1 cellular context compared by ENCODE assay signal in genomic region chr17:77286391-77286640, GRCh38.
TF ChIP-seq lines count a peak whose summit lies in the region.

No MANE protein-coding gene starts in this region.

TF ChIP-seq in HepG2, 621 proteins besides CTCF, POLR2A, EP300 and RAD21 (continued from another document):
- TF ChIP-seq BORCS8-MEF2B (CRISPR knock-in tag; IDR thresholded peaks at IDR 0.05) (no peak), REXO4 (CRISPR knock-in tag; IDR thresholded peaks at IDR 0.05; ENCODE audit: borderline replicate concordance) (no peak), ZNF335 (CRISPR knock-in tag; IDR thresholded peaks at IDR 0.05) (no peak), MLXIP (CRISPR knock-in tag; IDR thresholded peaks at IDR 0.05; ENCODE audit: borderline replicate concordance) (0 out of 2 replicates have a peak, but pooled peaks have one; percentile 36), KDM3A (CRISPR knock-in tag; IDR thresholded peaks at IDR 0.05; ENCODE audit: low read depth) (no peak), TAF15 (IDR thresholded peaks at IDR 0.05; ENCODE audit: low read depth, low read length, poor library complexity, severe bottlenecking) (no peak), LCORL (IDR thresholded peaks at IDR 0.05) (no peak), LCORL (CRISPR knock-in tag; IDR thresholded peaks at IDR 0.05) (no peak), SSRP1 (CRISPR knock-in tag; IDR thresholded peaks at IDR 0.05) (no peak), PHF8 (CRISPR knock-in tag; IDR thresholded peaks at IDR 0.05) (no peak), ZNF607 (CRISPR knock-in tag; IDR thresholded peaks at IDR 0.05; ENCODE audit: borderline replicate concordance) (no peak), ZKSCAN8 (CRISPR knock-in tag; IDR thresholded peaks at IDR 0.05; ENCODE audit: borderline replicate concordance) (no peak), ZNF160 (CRISPR knock-in tag; IDR thresholded peaks at IDR 0.05) (peak; percentile 90; the same call in 1 of the 2 replicates), ZNF296 (CRISPR knock-in tag; conservative IDR thresholded peaks at IDR 0.05) (0 out of 2 replicates have a peak, but pooled peaks have one; percentile 86), ZC3H4 (CRISPR knock-in tag; IDR thresholded peaks at IDR 0.05; ENCODE audit: borderline replicate concordance) (no peak), ZNF281 (CRISPR knock-in tag; IDR thresholded peaks at IDR 0.05; ENCODE audit: borderline replicate concordance) (no peak), ZNF235 (CRISPR knock-in tag; IDR thresholded peaks at IDR 0.05; ENCODE audit: borderline replicate concordance) (no peak), SYNCRIP (IDR thresholded peaks at IDR 0.05; ENCODE audit: insufficient read depth, low read depth, low read length) (no peak), ZNF577 (CRISPR knock-in tag; IDR thresholded peaks at IDR 0.05; ENCODE audit: borderline replicate concordance, low read depth) (0 out of 2 replicates have a peak, but pooled peaks have one; percentile 79), ZNF788 (CRISPR knock-in tag; IDR thresholded peaks at IDR 0.05; ENCODE audit: borderline replicate concordance) (no peak), RCOR2 (CRISPR knock-in tag; IDR thresholded peaks at IDR 0.05) (no peak), ZBTB21 (CRISPR knock-in tag; IDR thresholded peaks at IDR 0.05) (no peak), CENPT (CRISPR knock-in tag; IDR thresholded peaks at IDR 0.05; ENCODE audit: low read depth) (0 out of 2 replicates have a peak, but pooled peaks have one; percentile 27), TCF7L2 (IDR thresholded peaks at IDR 0.05; ENCODE audit: low read depth, low read length) (no peak), ZNF451 (CRISPR knock-in tag; IDR thresholded peaks at IDR 0.05) (no peak)
- TF ChIP-seq, protein P1, sequence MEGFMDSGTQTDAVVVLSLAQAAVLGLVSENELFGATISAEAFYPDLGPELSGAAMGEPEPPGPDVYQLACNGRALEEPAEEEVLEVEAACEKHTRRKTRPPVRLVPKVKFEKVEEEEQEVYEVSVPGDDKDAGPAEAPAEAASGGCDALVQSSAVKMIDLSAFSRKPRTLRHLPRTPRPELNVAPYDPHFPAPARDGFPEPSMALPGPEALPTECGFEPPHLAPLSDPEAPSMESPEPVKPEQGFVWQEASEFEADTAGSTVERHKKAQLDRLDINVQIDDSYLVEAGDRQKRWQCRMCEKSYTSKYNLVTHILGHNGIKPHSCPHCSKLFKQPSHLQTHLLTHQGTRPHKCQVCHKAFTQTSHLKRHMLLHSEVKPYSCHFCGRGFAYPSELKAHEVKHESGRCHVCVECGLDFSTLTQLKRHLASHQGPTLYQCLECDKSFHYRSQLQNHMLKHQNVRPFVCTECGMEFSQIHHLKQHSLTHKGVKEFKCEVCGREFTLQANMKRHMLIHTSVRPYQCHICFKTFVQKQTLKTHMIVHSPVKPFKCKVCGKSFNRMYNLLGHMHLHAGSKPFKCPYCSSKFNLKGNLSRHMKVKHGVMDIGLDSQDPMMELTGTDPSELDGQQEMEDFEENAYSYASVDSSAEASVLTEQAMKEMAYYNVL (CRISPR knock-in tag; IDR thresholded peaks at IDR 0.05; ENCODE audit: borderline replicate concordance): no peak
- TF ChIP-seq, protein P2, sequence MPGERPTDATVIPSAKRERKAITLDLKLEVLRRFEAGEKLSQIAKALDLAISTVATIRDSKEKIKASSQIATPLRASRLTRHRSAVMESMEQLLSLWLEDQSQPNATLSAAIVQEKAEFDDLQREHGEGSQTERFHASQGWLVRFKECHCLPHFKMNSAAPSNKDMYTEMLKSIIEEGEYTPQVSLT (CRISPR knock-in tag; IDR thresholded peaks at IDR 0.05; ENCODE audit: borderline replicate concordance, low read depth): no peak
- TF ChIP-seq, protein P3, sequence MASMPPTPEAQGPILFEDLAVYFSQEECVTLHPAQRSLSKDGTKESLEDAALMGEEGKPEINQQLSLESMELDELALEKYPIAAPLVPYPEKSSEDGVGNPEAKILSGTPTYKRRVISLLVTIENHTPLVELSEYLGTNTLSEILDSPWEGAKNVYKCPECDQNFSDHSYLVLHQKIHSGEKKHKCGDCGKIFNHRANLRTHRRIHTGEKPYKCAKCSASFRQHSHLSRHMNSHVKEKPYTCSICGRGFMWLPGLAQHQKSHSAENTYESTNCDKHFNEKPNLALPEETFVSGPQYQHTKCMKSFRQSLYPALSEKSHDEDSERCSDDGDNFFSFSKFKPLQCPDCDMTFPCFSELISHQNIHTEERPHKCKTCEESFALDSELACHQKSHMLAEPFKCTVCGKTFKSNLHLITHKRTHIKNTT (CRISPR knock-in tag; IDR thresholded peaks at IDR 0.05): 0 out of 2 replicates have a peak, but pooled peaks have one; percentile 5
